ENCODE assay signal across 18 cellular contexts in genomic region chr14:67491285-67491684, GRCh38.
"Had no signal": no experiment of that assay in that cellular context is flagged by ENCODE, and none has a peak within 500 bp of the region (broad histone marks: within the 10 kb centered on the region; RNA-seq: fewer than 3 reads in every experiment).

No MANE protein-coding gene starts in this region.

- ATAC-seq: activated CD4-positive, alpha-beta T cell treated with anti-CD3 and anti-CD28 coated beads for 36 hours; activated T-helper 17 cell treated with anti-CD3 and anti-CD28 coated beads, Interleukin-2, amount 50 U/mL, for 72 hours; gastrocnemius medialis; right cardiac atrium had no signal

- H3K4me3 Mint-ChIP-seq: activated CD4-positive, alpha-beta T cell treated with anti-CD3 and anti-CD28 coated beads for 36 hours; activated naive CD4-positive, alpha-beta T cell treated with anti-CD3 and anti-CD28 coated beads for 36 hours; activated T-helper 17 cell treated with anti-CD3 and anti-CD28 coated beads, Interleukin-2, amount 50 U/mL, for 72 hours; T-helper 2 cell treated with Interferon-gamma antibody and Interleukin-4, amounts not matched to agents 5 μg/mL and 100 μg/mL, for 36 hours had no signal

- H3K27ac ChIP-seq: cardiac muscle cell, coronary artery, epithelial cell of prostate, gastrocnemius medialis, tibial nerve, vagina had no signal

- H3K27me3 Mint-ChIP-seq: activated CD4-positive, alpha-beta T cell treated with anti-CD3 and anti-CD28 coated beads for 36 hours; activated T-helper 17 cell treated with anti-CD3 and anti-CD28 coated beads, Interleukin-2, amount 50 U/mL, for 72 hours; progenitor cell of endocrine pancreas had no signal

- H3K9me3 ChIP-seq: vagina had no signal

- DNase-seq: activated CD4-positive, alpha-beta T cell treated with anti-CD3 and anti-CD28 coated beads for 36 hours; activated CD8-positive, alpha-beta memory T cell treated with anti-CD3 and anti-CD28 coated beads for 24 hours; activated naive CD4-positive, alpha-beta T cell treated with anti-CD3 and anti-CD28 coated beads for 36 hours; activated T-cell treated with anti-CD3 and anti-CD28 coated beads for 4 hours; effector CD8-positive, alpha-beta T cell; gastrocnemius medialis; kidney glomerular epithelial cell; right cardiac atrium; small intestine had no signal

- H3K27me3 ChIP-seq: cardiac muscle cell, gastrocnemius medialis, tibial nerve, vagina had no signal

- H3K36me3 ChIP-seq: cardiac muscle cell, gastrocnemius medialis, tibial nerve, vagina had no signal

- FAIRE-seq: astrocyte, small intestine had no signal

- H3K4me3 ChIP-seq: cardiac muscle cell, coronary artery, gastrocnemius medialis, tibial nerve, vagina had no signal

- H3K4me1 ChIP-seq: vagina had no signal

- H3K27ac Mint-ChIP-seq: activated CD4-positive, alpha-beta T cell treated with anti-CD3 and anti-CD28 coated beads for 36 hours; activated naive CD4-positive, alpha-beta T cell treated with anti-CD3 and anti-CD28 coated beads for 36 hours; activated T-helper 17 cell treated with anti-CD3 and anti-CD28 coated beads, Interleukin-2, amount 50 U/mL, for 72 hours; progenitor cell of endocrine pancreas; T-helper 2 cell treated with Interferon-gamma antibody and Interleukin-4, amounts not matched to agents 5 μg/mL and 100 μg/mL, for 36 hours had no signal

- H3K9me3 Mint-ChIP-seq: activated T-helper 17 cell treated with anti-CD3 and anti-CD28 coated beads, Interleukin-2, amount 50 U/mL, for 72 hours had no signal
